1 cellular context compared by ENCODE assay signal in the genomic region with DNA sequence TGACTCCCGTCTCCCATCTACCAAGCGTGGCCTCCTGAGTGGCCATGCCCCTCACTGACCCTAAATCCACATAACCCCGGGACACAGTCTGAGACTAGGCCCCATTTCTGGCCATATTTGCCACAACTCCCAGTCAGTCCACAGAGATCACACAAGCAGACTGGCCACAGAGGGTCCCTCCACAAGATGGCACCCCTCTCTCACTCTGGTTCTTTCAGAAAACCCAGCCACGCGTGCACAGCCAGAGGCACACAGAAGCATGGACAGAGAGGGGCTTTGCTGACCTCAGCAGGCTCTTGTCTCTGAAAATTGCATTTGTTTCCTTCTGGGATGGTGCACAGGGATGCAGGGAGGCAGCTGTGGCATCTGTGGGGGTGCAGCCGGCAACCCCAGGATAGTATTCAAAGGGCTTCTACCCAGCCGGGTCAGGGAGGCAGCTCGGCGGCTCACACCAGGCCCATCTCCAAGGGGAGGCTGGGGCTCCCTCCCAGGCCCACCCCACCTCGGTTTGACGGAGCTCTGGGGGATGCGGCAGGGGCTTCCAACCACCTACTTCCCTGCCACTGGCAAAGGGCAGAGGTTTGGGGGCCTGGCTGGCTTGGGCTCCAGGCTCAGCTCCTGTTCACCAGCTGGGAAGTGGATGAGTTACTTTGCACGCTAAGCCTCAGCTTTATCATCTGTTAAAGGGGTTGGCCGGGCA.
TF ChIP-seq lines count a peak whose summit lies in the region.

No MANE protein-coding gene starts in this region.

TF ChIP-seq in GM23338, 12 proteins besides CTCF, POLR2A, EP300 and RAD21 (continued from another document):
- TF ChIP-seq, protein P1, sequence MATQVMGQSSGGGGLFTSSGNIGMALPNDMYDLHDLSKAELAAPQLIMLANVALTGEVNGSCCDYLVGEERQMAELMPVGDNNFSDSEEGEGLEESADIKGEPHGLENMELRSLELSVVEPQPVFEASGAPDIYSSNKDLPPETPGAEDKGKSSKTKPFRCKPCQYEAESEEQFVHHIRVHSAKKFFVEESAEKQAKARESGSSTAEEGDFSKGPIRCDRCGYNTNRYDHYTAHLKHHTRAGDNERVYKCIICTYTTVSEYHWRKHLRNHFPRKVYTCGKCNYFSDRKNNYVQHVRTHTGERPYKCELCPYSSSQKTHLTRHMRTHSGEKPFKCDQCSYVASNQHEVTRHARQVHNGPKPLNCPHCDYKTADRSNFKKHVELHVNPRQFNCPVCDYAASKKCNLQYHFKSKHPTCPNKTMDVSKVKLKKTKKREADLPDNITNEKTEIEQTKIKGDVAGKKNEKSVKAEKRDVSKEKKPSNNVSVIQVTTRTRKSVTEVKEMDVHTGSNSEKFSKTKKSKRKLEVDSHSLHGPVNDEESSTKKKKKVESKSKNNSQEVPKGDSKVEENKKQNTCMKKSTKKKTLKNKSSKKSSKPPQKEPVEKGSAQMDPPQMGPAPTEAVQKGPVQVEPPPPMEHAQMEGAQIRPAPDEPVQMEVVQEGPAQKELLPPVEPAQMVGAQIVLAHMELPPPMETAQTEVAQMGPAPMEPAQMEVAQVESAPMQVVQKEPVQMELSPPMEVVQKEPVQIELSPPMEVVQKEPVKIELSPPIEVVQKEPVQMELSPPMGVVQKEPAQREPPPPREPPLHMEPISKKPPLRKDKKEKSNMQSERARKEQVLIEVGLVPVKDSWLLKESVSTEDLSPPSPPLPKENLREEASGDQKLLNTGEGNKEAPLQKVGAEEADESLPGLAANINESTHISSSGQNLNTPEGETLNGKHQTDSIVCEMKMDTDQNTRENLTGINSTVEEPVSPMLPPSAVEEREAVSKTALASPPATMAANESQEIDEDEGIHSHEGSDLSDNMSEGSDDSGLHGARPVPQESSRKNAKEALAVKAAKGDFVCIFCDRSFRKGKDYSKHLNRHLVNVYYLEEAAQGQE (IDR thresholded peaks at IDR 0.05; ENCODE audit: unreplicated experiment), result no peak
- no peak for TF ChIP-seq EZH2 (IDR thresholded peaks at IDR 0.05; ENCODE audit: low read depth, unreplicated experiment)
- TF ChIP-seq, protein P2, sequence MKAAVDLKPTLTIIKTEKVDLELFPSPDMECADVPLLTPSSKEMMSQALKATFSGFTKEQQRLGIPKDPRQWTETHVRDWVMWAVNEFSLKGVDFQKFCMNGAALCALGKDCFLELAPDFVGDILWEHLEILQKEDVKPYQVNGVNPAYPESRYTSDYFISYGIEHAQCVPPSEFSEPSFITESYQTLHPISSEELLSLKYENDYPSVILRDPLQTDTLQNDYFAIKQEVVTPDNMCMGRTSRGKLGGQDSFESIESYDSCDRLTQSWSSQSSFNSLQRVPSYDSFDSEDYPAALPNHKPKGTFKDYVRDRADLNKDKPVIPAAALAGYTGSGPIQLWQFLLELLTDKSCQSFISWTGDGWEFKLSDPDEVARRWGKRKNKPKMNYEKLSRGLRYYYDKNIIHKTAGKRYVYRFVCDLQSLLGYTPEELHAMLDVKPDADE (IDR thresholded peaks at IDR 0.05), result no peak
